Comparison of ENCODE assay signal across 2 cellular contexts in the genomic region with DNA sequence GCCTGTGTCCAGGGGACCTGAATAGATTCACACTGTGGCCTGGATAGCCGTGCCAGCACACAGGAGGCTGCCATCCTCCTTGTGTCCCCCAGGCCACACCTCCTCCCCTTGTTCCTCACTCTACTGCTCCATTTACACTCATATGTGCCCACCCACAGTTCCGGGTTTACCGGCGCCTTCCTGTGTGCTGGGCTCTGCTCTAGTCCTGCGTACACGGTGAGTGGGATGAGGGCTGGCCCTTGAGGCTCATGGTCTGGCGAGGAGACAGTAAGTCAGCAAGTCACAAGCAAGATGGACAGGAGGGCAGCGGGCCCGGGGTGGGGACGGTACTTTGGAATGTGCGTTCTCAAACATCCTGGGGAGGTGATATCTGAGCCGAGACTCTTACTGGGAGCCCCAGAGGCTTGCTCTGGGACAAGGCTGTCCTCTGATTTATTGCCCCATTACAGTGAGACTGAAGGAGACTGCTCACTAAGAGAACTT.
TF ChIP-seq lines count a peak whose summit lies in the region.

No MANE protein-coding gene starts in this region.

TF ChIP-seq in GM23338, 12 proteins besides CTCF, POLR2A, EP300 and RAD21 (continues in another document):
- TF ChIP-seq NANOG (IDR thresholded peaks at IDR 0.05; ENCODE audit: borderline replicate concordance) (no peak), CREB1 (CRISPR knock-in tag; IDR thresholded peaks at IDR 0.05; ENCODE audit: low read depth) (no peak), POLR2AphosphoS5 (IDR thresholded peaks at IDR 0.05; ENCODE audit: low read depth) (no peak), EZH2phosphoT487 (IDR thresholded peaks at IDR 0.05; ENCODE audit: unreplicated experiment) (no peak), STAT1 (IDR thresholded peaks at IDR 0.05; ENCODE audit: unreplicated experiment) (no peak), JUNB (IDR thresholded peaks at IDR 0.05; ENCODE audit: unreplicated experiment) (no peak), EZH2 (IDR thresholded peaks at IDR 0.05; ENCODE audit: low read depth, unreplicated experiment) (no peak), ZNF331 (CRISPR knock-in tag; IDR thresholded peaks at IDR 0.05; ENCODE audit: low read depth) (no peak)
- TF ChIP-seq, protein P1, sequence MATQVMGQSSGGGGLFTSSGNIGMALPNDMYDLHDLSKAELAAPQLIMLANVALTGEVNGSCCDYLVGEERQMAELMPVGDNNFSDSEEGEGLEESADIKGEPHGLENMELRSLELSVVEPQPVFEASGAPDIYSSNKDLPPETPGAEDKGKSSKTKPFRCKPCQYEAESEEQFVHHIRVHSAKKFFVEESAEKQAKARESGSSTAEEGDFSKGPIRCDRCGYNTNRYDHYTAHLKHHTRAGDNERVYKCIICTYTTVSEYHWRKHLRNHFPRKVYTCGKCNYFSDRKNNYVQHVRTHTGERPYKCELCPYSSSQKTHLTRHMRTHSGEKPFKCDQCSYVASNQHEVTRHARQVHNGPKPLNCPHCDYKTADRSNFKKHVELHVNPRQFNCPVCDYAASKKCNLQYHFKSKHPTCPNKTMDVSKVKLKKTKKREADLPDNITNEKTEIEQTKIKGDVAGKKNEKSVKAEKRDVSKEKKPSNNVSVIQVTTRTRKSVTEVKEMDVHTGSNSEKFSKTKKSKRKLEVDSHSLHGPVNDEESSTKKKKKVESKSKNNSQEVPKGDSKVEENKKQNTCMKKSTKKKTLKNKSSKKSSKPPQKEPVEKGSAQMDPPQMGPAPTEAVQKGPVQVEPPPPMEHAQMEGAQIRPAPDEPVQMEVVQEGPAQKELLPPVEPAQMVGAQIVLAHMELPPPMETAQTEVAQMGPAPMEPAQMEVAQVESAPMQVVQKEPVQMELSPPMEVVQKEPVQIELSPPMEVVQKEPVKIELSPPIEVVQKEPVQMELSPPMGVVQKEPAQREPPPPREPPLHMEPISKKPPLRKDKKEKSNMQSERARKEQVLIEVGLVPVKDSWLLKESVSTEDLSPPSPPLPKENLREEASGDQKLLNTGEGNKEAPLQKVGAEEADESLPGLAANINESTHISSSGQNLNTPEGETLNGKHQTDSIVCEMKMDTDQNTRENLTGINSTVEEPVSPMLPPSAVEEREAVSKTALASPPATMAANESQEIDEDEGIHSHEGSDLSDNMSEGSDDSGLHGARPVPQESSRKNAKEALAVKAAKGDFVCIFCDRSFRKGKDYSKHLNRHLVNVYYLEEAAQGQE (IDR thresholded peaks at IDR 0.05; ENCODE audit: unreplicated experiment) = no peak
- TF ChIP-seq, protein P2, sequence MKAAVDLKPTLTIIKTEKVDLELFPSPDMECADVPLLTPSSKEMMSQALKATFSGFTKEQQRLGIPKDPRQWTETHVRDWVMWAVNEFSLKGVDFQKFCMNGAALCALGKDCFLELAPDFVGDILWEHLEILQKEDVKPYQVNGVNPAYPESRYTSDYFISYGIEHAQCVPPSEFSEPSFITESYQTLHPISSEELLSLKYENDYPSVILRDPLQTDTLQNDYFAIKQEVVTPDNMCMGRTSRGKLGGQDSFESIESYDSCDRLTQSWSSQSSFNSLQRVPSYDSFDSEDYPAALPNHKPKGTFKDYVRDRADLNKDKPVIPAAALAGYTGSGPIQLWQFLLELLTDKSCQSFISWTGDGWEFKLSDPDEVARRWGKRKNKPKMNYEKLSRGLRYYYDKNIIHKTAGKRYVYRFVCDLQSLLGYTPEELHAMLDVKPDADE (IDR thresholded peaks at IDR 0.05) = no peak

TF ChIP-seq in H1, 55 proteins besides CTCF, POLR2A, EP300 and RAD21:
- no peak for TF ChIP-seq TBP (IDR thresholded peaks at IDR 0.05; ENCODE audit: low read depth, low read length)
- TF ChIP-seq CREB1 (IDR thresholded peaks at IDR 0.05) = no peak
- no peak for TF ChIP-seq HDAC2 (IDR thresholded peaks at IDR 0.05; ENCODE audit: borderline replicate concordance in 1 of 2, low read depth in 2 of 2, low read length in 2 of 2)
- no peak for TF ChIP-seq CTBP2 (IDR thresholded peaks at IDR 0.05; ENCODE audit: borderline replicate concordance, insufficient read depth, insufficient read length, low read length)
- TF ChIP-seq BCL11A (IDR thresholded peaks at IDR 0.05; ENCODE audit: low read depth in 2 of 2, low read length in 2 of 2) = no peak
- TF ChIP-seq, protein P3, sequence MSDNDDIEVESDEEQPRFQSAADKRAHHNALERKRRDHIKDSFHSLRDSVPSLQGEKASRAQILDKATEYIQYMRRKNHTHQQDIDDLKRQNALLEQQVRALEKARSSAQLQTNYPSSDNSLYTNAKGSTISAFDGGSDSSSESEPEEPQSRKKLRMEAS (IDR thresholded peaks at IDR 0.05) = no peak
- TF ChIP-seq KDM4A (IDR thresholded peaks at IDR 0.05; ENCODE audit: low read depth, low read length, severe bottlenecking) = no peak
- no peak for TF ChIP-seq JUND (IDR thresholded peaks at IDR 0.05; ENCODE audit: low read length)
- TF ChIP-seq RBBP5 (IDR thresholded peaks at IDR 0.05; ENCODE audit: borderline replicate concordance, low read depth, low read length) = no peak
- no peak for TF ChIP-seq TCF12 (IDR thresholded peaks at IDR 0.05; ENCODE audit: low read depth, low read length)
- no peak for TF ChIP-seq YY1 (IDR thresholded peaks at IDR 0.05; ENCODE audit: low read depth, low read length)
- TF ChIP-seq POLR2AphosphoS5 (IDR thresholded peaks at IDR 0.05; ENCODE audit: low read depth, low read length) = no peak
- no peak for TF ChIP-seq SIX5 (IDR thresholded peaks at IDR 0.05; ENCODE audit: low read depth, low read length)
- TF ChIP-seq TAF1 (IDR thresholded peaks at IDR 0.05; ENCODE audit: low read depth, low read length) = no peak
- no peak for TF ChIP-seq POU5F1 (IDR thresholded peaks at IDR 0.05; ENCODE audit: low read depth, low read length)
- TF ChIP-seq SIN3A (conservative IDR thresholded peaks at IDR 0.05 in 1 of 2, IDR thresholded peaks at IDR 0.05 in 1 of 2; ENCODE audit: low read depth in 1 of 2, low read length in 2 of 2) = no peak
- TF ChIP-seq SIRT6 (IDR thresholded peaks at IDR 0.05; ENCODE audit: low read length) = no peak
